ENCODE assay signal across 8 cellular contexts in genomic region chr7:104272767-104273384, GRCh38. TPM values are rescaled to one million over a fixed set of nuclear protein-coding genes. Genes with fewer than 3 reads are reported as not detected.
DNase-seq lines count a peak whose midpoint lies in the region; ATAC-seq and TF ChIP-seq lines count a peak whose summit lies in the region.

No MANE protein-coding gene starts in this region.

- no peak overlapping the region for H3K27ac Mint-ChIP-seq in CD8-positive, alpha-beta memory T cell

- CTCF ChIA-PET in mammary epithelial cell (lab: Charles Lee; ENCODE audit: low non-redundant PET), result interaction anchor here (0.7 kb wide), 1 partner anchor 1113 kb away, joined by 3 read pairs; no protein-coding TSS in a partner anchor
- CTCF ChIA-PET in CD8-positive, alpha-beta memory T cell (lab: Charles Lee), result no interaction called here

- ATAC-seq in GM21529 (IDR thresholded peaks at IDR 0.05; ENCODE audit: unreplicated experiment), result peak; percentile 61
- no peak for ATAC-seq in GM21576 (IDR thresholded peaks at IDR 0.05; ENCODE audit: unreplicated experiment)
- no peak for ATAC-seq in HG02610 (IDR thresholded peaks at IDR 0.05; ENCODE audit: unreplicated experiment)

- H3K9ac ChIP-seq in mammary epithelial cell (ENCODE audit: insufficient read depth, low read length), result no peak overlapping the region

- in situ Hi-C loops in mammary epithelial cell (cut with MboI; ENCODE audit: low sequenced_read_pairs in 2 of 2), result no loop called here

- peaks cover 3 to 12% (median 5%) of the 10 kb centered on the region in 5 donors for H3K9me3 Mint-ChIP-seq in CD8-positive, alpha-beta memory T cell

- no peak overlapping the region for H3K27ac ChIP-seq in mammary epithelial cell (ENCODE audit: insufficient read depth, low read depth, low read length)
- H3K27ac ChIP-seq in CD8-positive, alpha-beta memory T cell (ENCODE audit: low read depth, low read length), result no peak overlapping the region

- H3K4me3 Mint-ChIP-seq in CD8-positive, alpha-beta memory T cell, result no peak overlapping the region

- DNase-seq in CD1c-positive myeloid dendritic cell (ENCODE audit: extremely low spot score), result peak; percentile 5
- peak; percentile 37 for DNase-seq in NCI-H2196 (lab: John Stamatoyannopoulos, UW; ENCODE audit: unreplicated experiment)
- DNase-seq in mammary epithelial cell, result peak; percentile 33
- DNase-seq in myocyte (ENCODE audit: low read depth), result peak; percentile 59
- DNase-seq in CD8-positive, alpha-beta memory T cell, result no peak

- no peaks in the 10 kb centered on the region for H3K4me1 Mint-ChIP-seq in CD8-positive, alpha-beta memory T cell

- no TSS peak for BruUV-seq in mammary epithelial cell (replicated peaks; lab: Mats Ljungman, UMichigan)

- no peaks in the 10 kb centered on the region for H3K9me3 ChIP-seq in mammary epithelial cell (replicated peaks; ENCODE audit: insufficient read depth, low read length)
- no peaks in the 10 kb centered on the region for H3K9me3 ChIP-seq in CD8-positive, alpha-beta memory T cell (ENCODE audit: low read length)

- WGBS in mammary epithelial cell (ENCODE audit: low coverage, missing lambda C conversion rate), result 88% methylated on average over 5 of the region's 5 CpGs

- H3K4me3 ChIP-seq in mammary epithelial cell (replicated peaks in 1 of 3; ENCODE audit: insufficient read depth in 1 of 3, low read depth in 2 of 3, low read length in 3 of 3), result no peak overlapping the region
- no peak overlapping the region for H3K4me3 ChIP-seq in CD8-positive, alpha-beta memory T cell (ENCODE audit: low read length)

- H3K79me2 ChIP-seq in mammary epithelial cell (ENCODE audit: insufficient read depth, low read length), result no peaks in the 10 kb centered on the region

- no peaks in the 10 kb centered on the region for H4K20me1 ChIP-seq in mammary epithelial cell (ENCODE audit: insufficient read depth, low read length)

- dilution Hi-C loops in mammary epithelial cell (cut with HindIII; ENCODE audit: low sequenced_read_pairs), result no loop called here

- no peak overlapping the region for H2AFZ ChIP-seq in mammary epithelial cell (ENCODE audit: low read depth, low read length)

- no peaks in the 10 kb centered on the region for H3K36me3 ChIP-seq in mammary epithelial cell (ENCODE audit: insufficient read depth, low read length)
- no peaks in the 10 kb centered on the region for H3K36me3 ChIP-seq in CD8-positive, alpha-beta memory T cell (ENCODE audit: insufficient read depth, low read length)

- H3K27me3 Mint-ChIP-seq in CD8-positive, alpha-beta memory T cell, result peaks cover 9 to 38% of the 10 kb centered on the region in 2 donors

- no peaks in the 10 kb centered on the region for H3K4me1 ChIP-seq in mammary epithelial cell (ENCODE audit: insufficient read depth, low read length)
- no peaks in the 10 kb centered on the region for H3K4me1 ChIP-seq in CD8-positive, alpha-beta memory T cell (ENCODE audit: insufficient read depth, low read length)

- intact Hi-C loops in mammary epithelial cell (cut with micrococcal nuclease), result loop anchor here (1.0 to 2.0 kb wide), 2 partner anchors 575 to 646 kb away; no protein-coding TSS in a partner anchor

- H3K4me2 ChIP-seq in mammary epithelial cell (ENCODE audit: insufficient read depth, low read depth, low read length), result no peak overlapping the region

- TF ChIP-seq CTCF in mammary epithelial cell (conservative IDR thresholded peaks at IDR 0.05 in 1 of 2, IDR thresholded peaks at IDR 0.05 in 1 of 2; ENCODE audit: extremely low read depth in 1 of 2, insufficient read depth in 1 of 2, low read depth in 1 of 2, low read length in 2 of 2), result peak; percentile 57 to 73

- H3K27me3 ChIP-seq in mammary epithelial cell (ENCODE audit: insufficient read depth, low read length), result no peaks in the 10 kb centered on the region
- no peaks in the 10 kb centered on the region for H3K27me3 ChIP-seq in CD8-positive, alpha-beta memory T cell (ENCODE audit: insufficient read depth, low read length, poor library complexity, severe bottlenecking)

- no peaks in the 10 kb centered on the region for H3K36me3 Mint-ChIP-seq in CD8-positive, alpha-beta memory T cell

- POLR2A ChIA-PET in CD8-positive, alpha-beta memory T cell (lab: Charles Lee), result no interaction called here

RNA-seq across cellular contexts. Expression of gene LHFPL3, which starts 55.5 kb away (rescaled TPM):
- total RNA-seq in mammary epithelial cell (not detected), myocyte (not detected in 2 replicates)
- polyA plus RNA-seq in mammary epithelial cell, result not detected
- not detected for polyA minus RNA-seq in mammary epithelial cell
- not detected for polyA plus RNA-seq in myocyte (2012)
- total RNA-seq in CD8-positive, alpha-beta memory T cell, result not detected
- not detected for polyA plus RNA-seq in CD8-positive, alpha-beta memory T cell

Comparison
In these comparisons a context has a peak if more than half of its experiments do, and no peak if none do; other contexts are left out.
1. DNase-seq: peak in CD1c-positive myeloid dendritic cell (single experiment), NCI-H2196 (single experiment), mammary epithelial cell (single experiment) and myocyte (single experiment); none in CD8-positive, alpha-beta memory T cell (0 of 5).